In genomic region chrX:47846070-47846469, GRCh38 we compare ENCODE assay signal across 26 cellular contexts.
"Had no signal": no experiment of that assay in that cellular context is flagged by ENCODE, and none has a peak within 500 bp of the region (broad histone marks: within the 10 kb centered on the region; RNA-seq: fewer than 3 reads in every experiment).

No MANE protein-coding gene starts in this region.

- ATAC-seq: activated CD4-positive, alpha-beta T cell treated with anti-CD3 and anti-CD28 coated beads for 36 hours; activated CD8-positive, alpha-beta memory T cell treated with anti-CD3 and anti-CD28 coated beads, Interleukin-2, amount 10 ng/mL, durations not matched to agents 7 days and 5 days; activated CD8-positive, alpha-beta T cell treated with anti-CD3 and anti-CD28 coated beads, Interleukin-2, amount 10 ng/mL, durations not matched to agents 7 days and 5 days; activated naive CD8-positive, alpha-beta T cell treated with anti-CD3 and anti-CD28 coated beads, Interleukin-2, amount 50 U/mL, for 24 hours; body of pancreas; gastroesophageal sphincter had no signal

- H3K4me1 ChIP-seq: adrenal gland, body of pancreas, colonic mucosa, esophagus squamous epithelium, gastroesophageal sphincter had no signal

- H3K9me3 ChIP-seq: adrenal gland, body of pancreas, colonic mucosa, esophagus squamous epithelium, gastroesophageal sphincter had no signal

- DNase-seq: activated CD4-positive, alpha-beta memory T cell treated with anti-CD3 and anti-CD28 coated beads for 36 hours; activated CD4-positive, alpha-beta T cell treated with anti-CD3 and anti-CD28 coated beads for 36 hours; activated CD4-positive, alpha-beta T cell treated with anti-CD3 and anti-CD28 coated beads, Interleukin-2, amount 10 ng/mL, durations not matched to agents 24 days and 14 days; activated CD4-positive, CD25-positive, alpha-beta regulatory T cell; activated CD4-positive, CD25-positive, alpha-beta regulatory T cell treated with anti-CD3 and anti-CD28 coated beads, Interleukin-2, amount 50 U/mL, for 72 hours; activated CD8-positive, alpha-beta memory T cell treated with anti-CD3 and anti-CD28 coated beads, Interleukin-2, amount 10 ng/mL, durations not matched to agents 7 days and 5 days; activated CD8-positive, alpha-beta memory T cell treated with anti-CD3 and anti-CD28 coated beads, Interleukin-2, amount 50 U/mL, for 4 hours; activated CD8-positive, alpha-beta T cell treated with anti-CD3 and anti-CD28 coated beads, Interleukin-2, amount 10 ng/mL, durations not matched to agents 7 days and 5 days; activated effector memory CD4-positive, alpha-beta T cell treated with anti-CD3 and anti-CD28 coated beads, Interleukin-2, amount 50 U/mL, for 16 hours; activated naive CD4-positive, alpha-beta T cell treated with anti-CD3 and anti-CD28 coated beads for 36 hours; activated naive CD8-positive, alpha-beta T cell treated with anti-CD3 and anti-CD28 coated beads for 36 hours; activated naive CD8-positive, alpha-beta T cell treated with anti-CD3 and anti-CD28 coated beads, Interleukin-2, amount 50 U/mL, for 24 hours; activated T-cell treated with anti-CD3 and anti-CD28 coated beads, Interleukin-2, amount 50 U/mL, for 1 hour; activated T-cell treated with anti-CD3 and anti-CD28 coated beads, Interleukin-2, amount 50 U/mL, for 48 hours; adrenal gland; aorta; body of pancreas; central memory CD4-positive, alpha-beta T cell; cerebellar nuclear complex; colonic mucosa; effector CD8-positive, alpha-beta T cell; esophagus squamous epithelium; foreskin melanocyte; T-helper 2 cell had no signal

- H3K4me3 ChIP-seq: adrenal gland, body of pancreas, colonic mucosa, esophagus squamous epithelium, gastroesophageal sphincter had no signal

- H3K27ac ChIP-seq: adrenal gland, body of pancreas, colonic mucosa, epithelial cell of prostate, esophagus squamous epithelium, gastroesophageal sphincter had no signal

- H3K27me3 ChIP-seq: adrenal gland, body of pancreas, colonic mucosa, esophagus squamous epithelium, gastroesophageal sphincter had no signal

- H3K36me3 ChIP-seq: colonic mucosa had no signal
